In the genomic region with DNA sequence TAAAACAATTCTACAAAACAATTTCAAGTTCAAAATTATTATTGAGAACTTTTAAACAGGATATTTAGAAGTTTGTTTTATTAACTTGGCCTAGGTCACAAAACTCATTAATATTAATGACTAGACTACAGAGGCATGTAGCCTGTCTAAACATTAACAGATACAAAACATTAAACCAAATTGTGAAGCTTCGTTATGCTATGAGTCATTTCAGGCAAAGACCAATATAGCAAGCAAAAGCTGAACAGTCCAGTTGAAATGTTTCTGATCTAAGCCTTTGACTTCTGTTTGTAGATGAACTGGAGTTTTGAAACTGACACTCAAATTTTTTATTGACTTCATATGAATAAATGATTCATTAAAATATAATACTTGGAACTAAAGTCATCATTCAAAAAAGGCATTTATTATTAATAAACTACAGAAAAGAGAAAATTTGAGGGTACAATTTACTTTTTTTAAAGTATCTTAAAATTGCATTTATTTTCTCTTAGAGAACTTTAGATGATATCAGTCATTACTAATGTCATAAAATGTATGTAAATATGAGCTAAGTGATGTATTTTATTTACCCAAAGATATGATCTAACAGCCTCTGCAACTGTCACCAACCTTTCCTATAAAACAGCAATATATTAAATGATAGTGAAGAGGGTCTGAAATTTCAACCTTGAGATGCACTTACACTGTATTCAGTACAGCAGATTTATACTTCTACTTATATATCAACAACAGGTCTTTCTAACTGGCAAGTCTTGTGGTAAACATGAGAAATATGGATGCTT, we compare ENCODE assay signal across 11 cellular contexts.
DNase-seq lines count a peak whose midpoint lies in the region; ATAC-seq, FAIRE-seq and TF ChIP-seq lines count a peak whose summit lies in the region.
"Had no signal": no experiment of that assay in that cellular context is flagged by ENCODE, and none has a peak within 500 bp of the region (broad histone marks: within the 10 kb centered on the region; RNA-seq: fewer than 3 reads in every experiment).

No MANE protein-coding gene starts in this region.

- CTCF ChIA-PET in BJ (lab: Yijun Ruan, JAX), result interaction anchor here (0.6 to 0.8 kb wide), 2 partner anchors 11 to 976 kb away, joined by 3 read pairs; no protein-coding TSS in a partner anchor
- CTCF ChIA-PET in activated CD8-positive, alpha-beta T cell treated with anti-CD3 and anti-CD28 coated beads, Interleukin-2, amount 10 ng/mL, durations not matched to agents 7 days and 5 days (lab: Charles Lee), result no interaction called here

- no peak for FAIRE-seq in astrocyte (lab: Jason Lieb, UNC)

- H3K4me3 ChIP-seq in BJ (ENCODE audit: low read depth, low read length) (no peak overlapping the region), astrocyte (ENCODE audit: insufficient read depth, low read depth, low read length) (no peak overlapping the region)
- H3K4me3 ChIP-seq: suprapubic skin had no signal

- ATAC-seq in GM19438 (IDR thresholded peaks at IDR 0.05; ENCODE audit: low read depth, unreplicated experiment) (peak; percentile 91), HG02981 (IDR thresholded peaks at IDR 0.05; ENCODE audit: unreplicated experiment) (peak; percentile 96)
- no peak for ATAC-seq in activated CD8-positive, alpha-beta T cell treated with anti-CD3 and anti-CD28 coated beads, Interleukin-2, amount 10 ng/mL, durations not matched to agents 7 days and 5 days

- H3K9me3 ChIP-seq in astrocyte (ENCODE audit: insufficient read depth, low read depth, low read length), result no peaks in the 10 kb centered on the region

- H2AFZ ChIP-seq in astrocyte (ENCODE audit: low read depth, low read length), result no peak overlapping the region

- H3K27me3 Mint-ChIP-seq in astrocyte (ENCODE audit: low read depth, unreplicated experiment), result no peaks in the 10 kb centered on the region
- H3K27me3 Mint-ChIP-seq in activated CD8-positive, alpha-beta T cell treated with anti-CD3 and anti-CD28 coated beads, Interleukin-2, amount 10 ng/mL, durations not matched to agents 7 days and 5 days (ENCODE audit: low read depth), result no peaks in the 10 kb centered on the region
- H3K27me3 Mint-ChIP-seq: activated CD4-positive, alpha-beta T cell treated with anti-CD3 and anti-CD28 coated beads, Interleukin-2, amount 10 ng/mL, durations not matched to agents 24 days and 14 days; B cell had no signal

- H3K27ac ChIP-seq in astrocyte (ENCODE audit: low read depth, low read length), result no peak overlapping the region
- H3K27ac ChIP-seq: suprapubic skin had no signal

- H3K9ac ChIP-seq in astrocyte (ENCODE audit: low read length), result no peak overlapping the region

- no peaks in the 10 kb centered on the region for H3K36me3 Mint-ChIP-seq in astrocyte (ENCODE audit: low read depth, unreplicated experiment)
- H3K36me3 Mint-ChIP-seq in activated CD8-positive, alpha-beta T cell treated with anti-CD3 and anti-CD28 coated beads, Interleukin-2, amount 10 ng/mL, durations not matched to agents 7 days and 5 days (ENCODE audit: low read depth), result no peaks in the 10 kb centered on the region

- no peak overlapping the region for H3K4me3 Mint-ChIP-seq in astrocyte (ENCODE audit: unreplicated experiment)
- H3K4me3 Mint-ChIP-seq in activated CD8-positive, alpha-beta T cell treated with anti-CD3 and anti-CD28 coated beads, Interleukin-2, amount 10 ng/mL, durations not matched to agents 7 days and 5 days, result no peak overlapping the region
- H3K4me3 Mint-ChIP-seq: activated CD4-positive, alpha-beta T cell treated with anti-CD3 and anti-CD28 coated beads, Interleukin-2, amount 10 ng/mL, durations not matched to agents 24 days and 14 days; B cell had no signal

- no peaks in the 10 kb centered on the region for H3K79me2 ChIP-seq in astrocyte (ENCODE audit: insufficient read depth, low read length)

- H3K36me3 ChIP-seq in BJ (ENCODE audit: control insufficient read depth, insufficient read depth, low read length) (no peaks in the 10 kb centered on the region), astrocyte (ENCODE audit: insufficient read depth, low read length) (no peaks in the 10 kb centered on the region)
- H3K36me3 ChIP-seq: suprapubic skin had no signal

- H3K4me2 ChIP-seq in astrocyte (ENCODE audit: low read length), result no peak overlapping the region

- DNase-seq in BJ (ENCODE audit: low read depth) (peak; percentile 7), astrocyte (ENCODE audit: low read depth) (peak; percentile 67), DMS 273 treated with DMSO at 0.1 percent for 48 hours (lab: John Stamatoyannopoulos, UW) (no peak), NCI-H446 treated with DMSO at 0.1 percent for 48 hours (lab: John Stamatoyannopoulos, UW) (no peak), AG20443 (ENCODE audit: low spot score) (no peak)
- DNase-seq in activated CD8-positive, alpha-beta T cell treated with anti-CD3 and anti-CD28 coated beads, Interleukin-2, amount 10 ng/mL, durations not matched to agents 7 days and 5 days, result no peak
- DNase-seq: activated CD4-positive, alpha-beta T cell treated with anti-CD3 and anti-CD28 coated beads, Interleukin-2, amount 10 ng/mL, durations not matched to agents 24 days and 14 days had no signal

- no peaks in the 10 kb centered on the region for H3K4me1 Mint-ChIP-seq in astrocyte (ENCODE audit: low read depth, unreplicated experiment)
- H3K4me1 Mint-ChIP-seq in activated CD8-positive, alpha-beta T cell treated with anti-CD3 and anti-CD28 coated beads, Interleukin-2, amount 10 ng/mL, durations not matched to agents 7 days and 5 days (ENCODE audit: low read depth), result no peaks in the 10 kb centered on the region
- H3K4me1 Mint-ChIP-seq: activated CD4-positive, alpha-beta T cell treated with anti-CD3 and anti-CD28 coated beads, Interleukin-2, amount 10 ng/mL, durations not matched to agents 24 days and 14 days; B cell had no signal

- no peaks in the 10 kb centered on the region for H4K20me1 ChIP-seq in astrocyte (ENCODE audit: insufficient read depth, low read length)

- H3K9me3 Mint-ChIP-seq in astrocyte (ENCODE audit: unreplicated experiment), result peaks cover 4% of the 10 kb centered on the region
- H3K9me3 Mint-ChIP-seq in activated CD8-positive, alpha-beta T cell treated with anti-CD3 and anti-CD28 coated beads, Interleukin-2, amount 10 ng/mL, durations not matched to agents 7 days and 5 days (ENCODE audit: insufficient read depth), result no peaks in the 10 kb centered on the region

- TF ChIP-seq CTCF in BJ (IDR thresholded peaks at IDR 0.05; ENCODE audit: insufficient read depth, low read depth, low read length) (no peak), astrocyte (IDR thresholded peaks at IDR 0.05; ENCODE audit: insufficient read depth, low read depth, low read length) (no peak)

- no peaks in the 10 kb centered on the region for H3K4me1 ChIP-seq in astrocyte (ENCODE audit: insufficient read depth, low read length)
- H3K4me1 ChIP-seq: suprapubic skin had no signal

- POLR2A ChIA-PET in BJ (lab: Charles Lee), result no interaction called here
- POLR2A ChIA-PET in activated CD8-positive, alpha-beta T cell treated with anti-CD3 and anti-CD28 coated beads, Interleukin-2, amount 10 ng/mL, durations not matched to agents 7 days and 5 days (lab: Charles Lee), result no interaction called here

- H3K27ac Mint-ChIP-seq in astrocyte (ENCODE audit: unreplicated experiment), result no peak overlapping the region
- H3K27ac Mint-ChIP-seq in activated CD8-positive, alpha-beta T cell treated with anti-CD3 and anti-CD28 coated beads, Interleukin-2, amount 10 ng/mL, durations not matched to agents 7 days and 5 days, result no peak overlapping the region
- H3K27ac Mint-ChIP-seq: activated CD4-positive, alpha-beta T cell treated with anti-CD3 and anti-CD28 coated beads, Interleukin-2, amount 10 ng/mL, durations not matched to agents 24 days and 14 days; B cell had no signal

- H3K27me3 ChIP-seq in BJ (ENCODE audit: control insufficient read depth, insufficient read depth, low read length) (no peaks in the 10 kb centered on the region), astrocyte (ENCODE audit: insufficient read depth, low read length) (no peaks in the 10 kb centered on the region)
- H3K27me3 ChIP-seq: suprapubic skin had no signal

Comparison
In these comparisons a context has a peak if more than half of its experiments do, and no peak if none do; other contexts are left out.
1. DNase-seq: peak in BJ (single experiment) and astrocyte (single experiment); none in DMS 273 treated with DMSO at 0.1 percent for 48 hours (single experiment), NCI-H446 treated with DMSO at 0.1 percent for 48 hours (single experiment), activated CD8-positive, alpha-beta T cell treated with anti-CD3 and anti-CD28 coated beads, Interleukin-2, amount 10 ng/mL, durations not matched to agents 7 days and 5 days (single experiment) and AG20443 (single experiment).